Comparison of ENCODE assay signal across 8 cellular contexts in the genomic region with DNA sequence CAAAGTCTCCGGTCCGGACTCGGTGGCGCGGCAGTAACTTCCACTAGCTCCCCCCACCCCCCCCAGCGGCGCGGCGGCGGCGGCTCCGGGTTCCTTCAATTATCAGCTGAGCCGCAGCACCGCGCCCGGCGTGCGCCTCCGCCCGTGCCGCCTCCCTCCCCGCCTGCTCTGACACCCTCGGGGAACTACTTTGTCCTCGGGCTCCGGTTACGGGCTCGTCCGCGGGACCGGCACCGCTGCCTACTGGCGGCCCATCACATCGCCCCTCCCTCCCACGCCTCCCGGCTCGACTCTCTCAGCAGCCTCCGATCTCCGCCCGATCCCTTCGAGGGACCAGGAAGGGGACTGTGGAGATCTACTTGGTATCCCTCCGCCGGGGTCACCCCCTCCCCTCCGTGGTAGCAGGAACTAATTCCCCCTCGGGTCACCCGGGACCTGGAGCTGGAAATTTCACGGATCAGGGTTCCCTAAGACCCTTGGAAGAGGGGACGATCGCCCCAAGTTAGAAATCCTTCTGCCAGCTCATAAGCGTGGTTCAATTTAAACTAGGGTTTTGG. TPM values are rescaled to one million over a fixed set of nuclear protein-coding genes. Genes with fewer than 3 reads are reported as not detected.
DNase-seq lines count a peak whose midpoint lies in the region; ATAC-seq and TF ChIP-seq lines count a peak whose summit lies in the region.

TSS of gene TRIP12 (minus strand) at position 118 of the 557 bp plus-strand sequence. CDS start 41,930 bp downstream, outside the sequence.

- H3K4me1 Mint-ChIP-seq in type B pancreatic cell (ENCODE audit: unreplicated experiment): peaks cover 19% of the 10 kb centered on the region

- peaks cover 17% of the 10 kb centered on the region for H3K36me3 ChIP-seq in adipocyte (ENCODE audit: control insufficient read depth, insufficient read depth, low read length, severe bottlenecking)

- peak; percentile 69 for ATAC-seq in HG02678 (IDR thresholded peaks at IDR 0.05; ENCODE audit: unreplicated experiment)

- H3K9me3 Mint-ChIP-seq in type B pancreatic cell: no peaks in the 10 kb centered on the region

- H3K36me3 Mint-ChIP-seq in type B pancreatic cell: peaks cover 8% of the 10 kb centered on the region

- DNase-seq in GM12864 (ENCODE audit: low read depth) (peak; percentile 89), NCI-H128 (lab: John Stamatoyannopoulos, UW; ENCODE audit: unreplicated experiment) (peak; percentile 73), SW480 (ENCODE audit: low spot score) (peak; percentile 93), adipocyte (ENCODE audit: low read depth) (peak; percentile 97), cardiac septum (ENCODE audit: low spot score) (peak; percentile 95), pons (ENCODE audit: low spot score) (peak; percentile 90), type B pancreatic cell (ENCODE audit: extremely low spot score, unreplicated experiment) (peak; percentile 94)

- H3K4me3 ChIP-seq in GM12864 (ENCODE audit: low read depth, low read length) (peak within 1 kb of the TSS; percentile 92), adipocyte (ENCODE audit: low read length) (peak within 1 kb of the TSS; percentile 97)

- TF ChIP-seq CTCF in GM12864 (IDR thresholded peaks at IDR 0.05; ENCODE audit: low read depth, low read length, missing control alignments): no peak
- TF ChIP-seq CTCF in type B pancreatic cell (conservative IDR thresholded peaks at IDR 0.05): no peak

- H3K4me3 Mint-ChIP-seq in type B pancreatic cell: peak within 1 kb of the TSS; percentile 99

- H3K27ac Mint-ChIP-seq in type B pancreatic cell: peak within 1 kb of the TSS; percentile 100

- H3K27me3 Mint-ChIP-seq in type B pancreatic cell: no peaks in the 10 kb centered on the region

- no peaks in the 10 kb centered on the region for H3K9me3 ChIP-seq in adipocyte (ENCODE audit: control insufficient read depth, low read length)

- peaks cover 14% of the 10 kb centered on the region for H3K4me1 ChIP-seq in adipocyte (ENCODE audit: control insufficient read depth, insufficient read depth, low read length)

- H3K27me3 ChIP-seq in adipocyte (replicated peaks; ENCODE audit: control insufficient read depth, insufficient read depth, low read length): no peaks in the 10 kb centered on the region

- H3K9ac ChIP-seq in adipocyte (ENCODE audit: low read length): peak within 1 kb of the TSS; percentile 95

- intact Hi-C loops in cardiac septum (cut with DNase I): loop anchor here (5.0 kb wide), 1 partner anchor 120 kb away; no protein-coding TSS in a partner anchor

RNA-seq across cellular contexts. Expression of gene TRIP12, which starts in this region (rescaled TPM):
- total RNA-seq in cardiac septum: 222 TPM
- total RNA-seq in type B pancreatic cell (ENCODE audit: low replicate concordance): 188 and 191 TPM in 2 replicates

Comparison
In these comparisons a context has a peak if more than half of its experiments do, and no peak if none do; other contexts are left out.
1. Peak in every context shown above with its lines: DNase-seq, ATAC-seq and H3K4me3 ChIP-seq.